In genomic region chr2:113854208-113854607, GRCh38 we compare ENCODE assay signal across 28 cellular contexts.
"Had no signal": no experiment of that assay in that cellular context is flagged by ENCODE, and none has a peak within 500 bp of the region (broad histone marks: within the 10 kb centered on the region; RNA-seq: fewer than 3 reads in every experiment).

No MANE protein-coding gene starts in this region.

- H3K4me1 ChIP-seq: prostate gland, sigmoid colon, testis, thyroid gland had no signal

- H3K36me3 ChIP-seq: left lung, pancreas, prostate gland, sigmoid colon, spleen, thyroid gland, transverse colon, upper lobe of left lung, vagina had no signal

- H3K36me3 Mint-ChIP-seq: stimulated activated effector memory CD8-positive, alpha-beta T cell treated with anti-CD3 and anti-CD28 coated beads, Interleukin-12 subunit alpha, Interleukin-12 subunit beta, amount 100 ng/mL, for 72 hours had no signal

- H3K27me3 ChIP-seq: left lung, pancreas, sigmoid colon, spleen, testis, thyroid gland, transverse colon, upper lobe of left lung, vagina had no signal

- H3K27me3 Mint-ChIP-seq: naive thymus-derived CD8-positive, alpha-beta T cell; stimulated activated naive CD8-positive, alpha-beta T cell treated with anti-CD3 and anti-CD28 coated beads, Interleukin-15, amount 100 ng/mL, for 72 hours had no signal

- H3K4me3 Mint-ChIP-seq: immature natural killer cell; naive thymus-derived CD8-positive, alpha-beta T cell; nephron; neural crest cell; stimulated activated effector memory CD8-positive, alpha-beta T cell treated with anti-CD3 and anti-CD28 coated beads, Interleukin-12 subunit alpha, Interleukin-12 subunit beta, amount 100 ng/mL, for 72 hours; stimulated activated naive CD8-positive, alpha-beta T cell treated with anti-CD3 and anti-CD28 coated beads, Interleukin-15, amount 100 ng/mL, for 72 hours had no signal

- H3K4me3 ChIP-seq: left lung, lung, mucosa of descending colon, pancreas, prostate gland, sigmoid colon, spleen, testis, thyroid gland, transverse colon, upper lobe of left lung, vagina had no signal

- H3K4me1 Mint-ChIP-seq: immature natural killer cell; nephron; neural crest cell; stimulated activated naive CD8-positive, alpha-beta T cell treated with anti-CD3 and anti-CD28 coated beads, Interleukin-15, amount 100 ng/mL, for 72 hours had no signal

- ATAC-seq: left colon; left lung; naive thymus-derived CD8-positive, alpha-beta T cell; pancreas; right cardiac atrium; stimulated activated effector memory CD8-positive, alpha-beta T cell treated with anti-CD3 and anti-CD28 coated beads, Interleukin-12 subunit alpha, Interleukin-12 subunit beta, amount 100 ng/mL, for 72 hours; stimulated activated naive CD8-positive, alpha-beta T cell treated with anti-CD3 and anti-CD28 coated beads, Interleukin-15, amount 100 ng/mL, for 72 hours had no signal

- H3K9me3 ChIP-seq: left lung, mucosa of descending colon, pancreas, prostate gland, sigmoid colon, spleen, testis, thyroid gland, transverse colon, upper lobe of left lung, vagina had no signal

- H3K27ac ChIP-seq: left lung, pancreas, prostate gland, sigmoid colon, testis, thyroid gland, transverse colon, upper lobe of left lung, vagina had no signal

- H3K27ac Mint-ChIP-seq: immature natural killer cell; nephron; stimulated activated effector memory CD8-positive, alpha-beta T cell treated with anti-CD3 and anti-CD28 coated beads, Interleukin-12 subunit alpha, Interleukin-12 subunit beta, amount 100 ng/mL, for 72 hours had no signal

- H3K9me3 Mint-ChIP-seq: immature natural killer cell; naive thymus-derived CD8-positive, alpha-beta T cell; nephron; neural crest cell; stimulated activated effector memory CD8-positive, alpha-beta T cell treated with anti-CD3 and anti-CD28 coated beads, Interleukin-12 subunit alpha, Interleukin-12 subunit beta, amount 100 ng/mL, for 72 hours; stimulated activated naive CD8-positive, alpha-beta T cell treated with anti-CD3 and anti-CD28 coated beads, Interleukin-15, amount 100 ng/mL, for 72 hours had no signal

- DNase-seq: immature natural killer cell; kidney; left colon; left lung; midbrain; mucosa of descending colon; naive thymus-derived CD8-positive, alpha-beta T cell; nucleus accumbens; pancreas; posterior cingulate gyrus; retina; right cardiac atrium; sigmoid colon; small intestine; spleen; stimulated activated CD4-positive, alpha-beta T cell treated with anti-CD3 and anti-CD28 coated beads, Interleukin-4, amount 100 ng/mL, for 24 hours; stimulated activated naive CD4-positive, alpha-beta T cell treated with Interleukin-2 at 50 U/mL for 16 hours; stimulated activated naive CD8-positive, alpha-beta T cell treated with anti-CD3 and anti-CD28 coated beads, Interleukin-15, amount 100 ng/mL, for 72 hours; testis; thyroid gland; transverse colon; upper lobe of left lung had no signal
